In the genomic region with DNA sequence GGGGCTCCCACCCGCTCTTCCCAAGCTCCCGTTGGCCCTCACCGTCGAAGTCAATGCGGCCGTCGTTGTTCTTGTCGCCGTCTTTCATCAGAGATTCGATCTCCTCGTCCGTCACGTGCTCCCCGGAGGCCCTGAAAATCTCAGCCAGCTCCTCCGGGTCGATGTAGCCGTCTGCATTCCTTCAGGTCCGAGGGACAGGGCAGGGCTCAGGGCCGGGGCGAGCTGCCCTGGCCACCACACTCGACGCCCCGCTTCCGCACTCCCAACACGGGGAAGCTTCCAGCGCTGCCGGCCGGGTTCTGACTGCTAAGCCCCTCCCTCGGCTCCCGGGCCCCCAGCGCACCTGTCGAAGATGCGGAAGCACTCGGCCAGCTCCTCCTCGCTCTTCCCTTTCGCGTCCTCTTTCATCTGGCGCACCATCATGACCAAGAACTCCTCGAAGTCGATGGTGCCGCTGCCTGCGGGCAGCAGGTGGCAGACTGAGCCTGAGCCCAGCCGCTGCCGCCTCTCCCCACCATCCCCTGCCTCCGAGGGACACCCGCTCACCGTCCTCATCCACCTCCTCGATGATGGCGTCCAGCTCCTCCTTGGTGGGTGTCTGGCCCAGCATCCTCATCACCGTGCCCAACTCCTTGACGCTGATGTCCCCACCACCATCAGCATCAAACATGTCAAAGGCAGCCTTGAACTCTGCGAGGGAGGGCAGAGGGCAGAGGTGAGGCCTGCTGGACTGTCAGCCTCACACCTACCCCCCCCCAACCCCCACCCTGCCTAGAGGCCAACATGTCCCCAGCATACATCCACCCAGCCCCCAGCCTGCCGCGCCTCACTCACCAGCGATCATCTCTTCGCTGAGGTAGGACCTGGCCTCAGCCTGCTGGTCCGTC, we compare ENCODE assay signal across 8 cellular contexts. TPM values are rescaled to one million over a fixed set of nuclear protein-coding genes. Genes with fewer than 3 reads are reported as not detected.
DNase-seq lines count a peak whose midpoint lies in the region; ATAC-seq and TF ChIP-seq lines count a peak whose summit lies in the region.

No MANE protein-coding gene starts in this region.

- H3K9me2 ChIP-seq in GM23248 (ENCODE audit: insufficient read depth), result no peaks in the 10 kb centered on the region

- peaks cover 4% of the 10 kb centered on the region for H3K27me3 Mint-ChIP-seq in chondrocyte (ENCODE audit: low read depth)

- no peak overlapping the region for H2AFZ ChIP-seq in ACC112 (ENCODE audit: low read length, unreplicated experiment)
- H2AFZ ChIP-seq in GM23248, result peak overlapping the region; percentile 68

- H3K27ac Mint-ChIP-seq in chondrocyte (ENCODE audit: unreplicated experiment), result no peak overlapping the region

- no peaks in the 10 kb centered on the region for H4K20me1 ChIP-seq in GM23248 (ENCODE audit: insufficient read depth)

- H3K36me3 Mint-ChIP-seq in chondrocyte (ENCODE audit: low read depth), result no peaks in the 10 kb centered on the region

- peak; percentile 23 to 58 for ATAC-seq in lower lobe of right lung

- peaks cover 11% of the 10 kb centered on the region for H3K4me1 ChIP-seq in ACC112 (ENCODE audit: control insufficient read depth, insufficient read depth, low read length, unreplicated experiment)
- H3K4me1 ChIP-seq in GM23248 (ENCODE audit: insufficient read depth), result peaks cover 11% of the 10 kb centered on the region
- H3K4me1 ChIP-seq in lower lobe of right lung, result peaks cover 24% of the 10 kb centered on the region

- H3K4me3 Mint-ChIP-seq in chondrocyte (ENCODE audit: unreplicated experiment), result no peak overlapping the region

- H3K79me2 ChIP-seq in ACC112 (ENCODE audit: control insufficient read depth, insufficient read depth, low read length, unreplicated experiment) (no peaks in the 10 kb centered on the region), GM23248 (ENCODE audit: insufficient read depth) (no peaks in the 10 kb centered on the region)

- 18 to 21% methylated on average over 54 to 57 of the region's 57 CpGs for WGBS in GM23248 (ENCODE audit: low coverage in 1 of 2, low lambda C conversion rate in 2 of 2, missing lambda C conversion rate in 2 of 2), 2 experiments

- H3K9ac ChIP-seq in GM23248, result no peak overlapping the region

- H3K4me1 Mint-ChIP-seq in chondrocyte (ENCODE audit: low read depth), result peaks cover 42% of the 10 kb centered on the region

- H3K36me3 ChIP-seq in ACC112 (ENCODE audit: insufficient read depth, low read length) (no peaks in the 10 kb centered on the region), GM23248 (ENCODE audit: low read depth) (no peaks in the 10 kb centered on the region), lower lobe of right lung (no peaks in the 10 kb centered on the region)

- TF ChIP-seq CTCF in VCaP (conservative IDR thresholded peaks at IDR 0.05) (peak; percentile 69), chondrocyte (IDR thresholded peaks at IDR 0.05) (peak; percentile 66), lower lobe of right lung (IDR thresholded peaks at IDR 0.05) (peak; percentile 45)

- intact Hi-C loops in lower lobe of right lung (cut with DNase I), result no loop called here

- no peaks in the 10 kb centered on the region for H3K9me3 ChIP-seq in GM23248 (ENCODE audit: low read depth)
- H3K9me3 ChIP-seq in lower lobe of right lung, result no peaks in the 10 kb centered on the region

- no peak overlapping the region for H3K27ac ChIP-seq in ACC112 (ENCODE audit: low read depth, low read length)
- H3K27ac ChIP-seq in GM23248, result no peak overlapping the region
- no peak overlapping the region for H3K27ac ChIP-seq in VCaP
- no peak overlapping the region for H3K27ac ChIP-seq in lower lobe of right lung

- no peaks in the 10 kb centered on the region for H3K9me3 Mint-ChIP-seq in chondrocyte (ENCODE audit: low read depth)

- peak overlapping the region; percentile 28 for H3K4me2 ChIP-seq in GM23248 (ENCODE audit: unreplicated experiment)

- peak overlapping the region; percentile 11; the same call in 1 of the 2 replicates for H3K4me3 ChIP-seq in ACC112 (ENCODE audit: low read depth, low read length)
- H3K4me3 ChIP-seq in GM23248, result no peak overlapping the region
- peak overlapping the region; percentile 36 for H3K4me3 ChIP-seq in lower lobe of right lung

- H3K27me3 ChIP-seq in ACC112 (ENCODE audit: insufficient read depth, low read length), result peaks cover 6% of the 10 kb centered on the region; the same call in 1 of the 2 replicates
- no peaks in the 10 kb centered on the region for H3K27me3 ChIP-seq in GM23248 (replicated peaks; ENCODE audit: insufficient read depth)
- H3K27me3 ChIP-seq in lower lobe of right lung (ENCODE audit: low read depth), result peaks cover 32% of the 10 kb centered on the region

- DNase-seq in GM23248 (peak; percentile 65), chondrocyte (ENCODE audit: low spot score) (no peak), lower lobe of right lung (peak; percentile 53), NCI-H1092 (lab: John Stamatoyannopoulos, UW) (no peak), DMS79 (lab: John Stamatoyannopoulos, UW) (no peak)
- DNase-seq in stimulated activated CD8-positive, alpha-beta memory T cell treated with anti-CD3 and anti-CD28 coated beads, Interleukin-7, amount 100 ng/mL, for 4 hours (ENCODE audit: low read depth in 2 of 2), result peak; percentile 21 to 39

- peaks cover 9% of the 10 kb centered on the region; the same call in 1 of the 2 replicates for H3F3A ChIP-seq in GM23248 (ENCODE audit: insufficient read depth)

- in situ Hi-C loops in GM23248 (cut with MboI), result loop anchor here (10.0 kb wide), 1 partner anchor 131 kb away; no protein-coding TSS in a partner anchor

RNA-seq across cellular contexts. Expression of a gene that starts 2.9 kb away (rescaled TPM):
- total RNA-seq in GM23248 (2014; rRNA removed; shearing (Covaris generic)), result not detected in 2 replicates
- 0.83 and 1.1 TPM in 2 replicates for polyA plus RNA-seq in GM23248 (2016; fragmentation: Nextera tagmentation; extraction: Ambion mirVana)
- total RNA-seq in chondrocyte (0.46 to 0.63 TPM (median 0.52 TPM) in 3 replicates), lower lobe of right lung (not detected)

RNA-seq across cellular contexts. Expression of a gene that starts 9.4 kb away (rescaled TPM):
- total RNA-seq in GM23248 (2014; rRNA removed; shearing (Covaris generic)), result 88.4 and 100 TPM in 2 replicates
- 50.9 and 54.7 TPM in 2 replicates for polyA plus RNA-seq in GM23248 (2016; fragmentation: Nextera tagmentation; extraction: Ambion mirVana)
- 25.2 to 27.7 TPM (median 26.5 TPM) in 3 replicates for total RNA-seq in chondrocyte
- total RNA-seq in lower lobe of right lung, result 24.1 TPM

RNA-seq across cellular contexts. Expression of a gene that starts 11.7 kb away (rescaled TPM):
- total RNA-seq in GM23248 (2014; rRNA removed; shearing (Covaris generic)), result 33.8 and 38.8 TPM in 2 replicates
- polyA plus RNA-seq in GM23248 (2016; fragmentation: Nextera tagmentation; extraction: Ambion mirVana), result 69.2 and 78.4 TPM in 2 replicates
- total RNA-seq in chondrocyte (12.8 to 17.2 TPM (median 15.3 TPM) in 3 replicates), lower lobe of right lung (3.5 TPM)

RNA-seq across cellular contexts. Expression of a gene that starts 32.4 kb away (rescaled TPM):
- total RNA-seq in GM23248 (2014; rRNA removed; shearing (Covaris generic)), result 12.4 and 22.9 TPM in 2 replicates
- polyA plus RNA-seq in GM23248 (2016; fragmentation: Nextera tagmentation; extraction: Ambion mirVana), result 57.2 and 57.6 TPM in 2 replicates
- total RNA-seq in chondrocyte (22.1 to 22.9 TPM (median 22.5 TPM) in 3 replicates), lower lobe of right lung (30.8 TPM)

RNA-seq across cellular contexts. Expression of a gene that starts 32.5 kb away (rescaled TPM):
- total RNA-seq in GM23248 (2014; rRNA removed; shearing (Covaris generic)), result 0.76 TPM in 1 of 2 replicates, not detected in the other
- 2.4 and 3.6 TPM in 2 replicates for polyA plus RNA-seq in GM23248 (2016; fragmentation: Nextera tagmentation; extraction: Ambion mirVana)
- 0.70 to 1.4 TPM in 2 of 3 replicates, not detected in the other for total RNA-seq in chondrocyte
- 3.4 TPM for total RNA-seq in lower lobe of right lung

Comparison
In these comparisons a context has a peak if more than half of its experiments do, and no peak if none do; other contexts are left out.
1. DNase-seq: peak in GM23248 (single experiment), lower lobe of right lung (single experiment) and stimulated activated CD8-positive, alpha-beta memory T cell treated with anti-CD3 and anti-CD28 coated beads, Interleukin-7, amount 100 ng/mL, for 4 hours (2 of 2); none in chondrocyte (single experiment), NCI-H1092 (single experiment) and DMS79 (single experiment).
2. Peak in every context shown above with its lines, with median percentiles within 50 percentile points of each other: CTCF ChIP-seq.